ENCODE assay signal across 10 cellular contexts in the genomic region with DNA sequence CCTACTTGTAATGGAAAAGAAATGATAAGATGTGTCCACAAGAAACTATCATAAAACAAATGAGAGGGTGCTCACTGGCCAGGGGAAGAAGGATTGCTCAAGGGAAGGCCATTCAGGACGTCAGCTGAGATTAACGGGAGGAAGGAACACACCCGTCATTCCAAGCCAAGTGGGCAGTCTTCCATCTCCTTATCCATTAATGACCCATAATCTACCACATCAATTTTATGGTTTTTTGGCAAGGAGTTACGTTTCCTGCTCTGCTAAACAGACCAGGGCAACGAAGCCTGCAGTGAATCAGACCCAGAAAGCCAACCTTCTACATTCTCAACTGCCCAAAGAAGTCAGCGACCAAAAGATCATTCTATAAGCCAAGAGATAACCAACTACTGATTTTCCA. TPM values are rescaled to one million over a fixed set of nuclear protein-coding genes. Genes with fewer than 3 reads are reported as not detected.
DNase-seq lines count a peak whose midpoint lies in the region; ATAC-seq and TF ChIP-seq lines count a peak whose summit lies in the region.
"Had no signal": no experiment of that assay in that cellular context is flagged by ENCODE, and none has a peak within 500 bp of the region (broad histone marks: within the 10 kb centered on the region; RNA-seq: fewer than 3 reads in every experiment).

No MANE protein-coding gene starts in this region.

- H3K4ac ChIP-seq in mesendoderm (ENCODE audit: low read depth, low read length), result no peak overlapping the region

- WGBS in mesendoderm (ENCODE audit: extremely low coverage, insufficient coverage, low lambda C conversion rate), result no CpG with 5 or more reads among the region's 6 CpGs

- H2AK5ac ChIP-seq in mesendoderm (ENCODE audit: low read length), result no peak overlapping the region

- ATAC-seq in lower lobe of right lung (peak; percentile 73 to 86), GM18870 (IDR thresholded peaks at IDR 0.05; ENCODE audit: unreplicated experiment) (no peak)
- ATAC-seq in activated CD8-positive, alpha-beta memory T cell treated with anti-CD3 and anti-CD28 coated beads, Interleukin-2, amount 10 ng/mL, durations not matched to agents 7 days and 5 days, result no peak

- no peaks in the 10 kb centered on the region for H3K27me3 Mint-ChIP-seq in activated CD8-positive, alpha-beta memory T cell treated with anti-CD3 and anti-CD28 coated beads, Interleukin-2, amount 10 ng/mL, durations not matched to agents 7 days and 5 days

- no peak overlapping the region for H4K5ac ChIP-seq in mesendoderm (ENCODE audit: low read length)

- intact Hi-C loops in lower lobe of right lung (cut with DNase I), result no loop called here

- H3K79me2 ChIP-seq in mesendoderm (ENCODE audit: control insufficient read depth, insufficient read depth, low read length), result no peaks in the 10 kb centered on the region

- no peak overlapping the region for H3K23ac ChIP-seq in mesendoderm (ENCODE audit: low read length)

- H3K4me2 ChIP-seq in mesendoderm (ENCODE audit: low read length), result no peak overlapping the region

- DNase-seq in AG08396 (ENCODE audit: low spot score), result peak; percentile 75
- DNase-seq in NCI-H1048 (lab: John Stamatoyannopoulos, UW), result peak; percentile 6
- no peak for DNase-seq in caudate nucleus (lab: John Stamatoyannopoulos, UW)
- no peak for DNase-seq in lower lobe of right lung
- no peak for DNase-seq in DMS153 treated with DMSO at 0.1 percent for 48 hours (lab: John Stamatoyannopoulos, UW; ENCODE audit: unreplicated experiment)
- DNase-seq in mesendoderm, result no peak
- DNase-seq in activated CD8-positive, alpha-beta memory T cell treated with anti-CD3 and anti-CD28 coated beads, Interleukin-2, amount 10 ng/mL, durations not matched to agents 7 days and 5 days, result no peak
- DNase-seq: MM.1S had no signal

- H3K56ac ChIP-seq in mesendoderm (ENCODE audit: low read length), result no peak overlapping the region

- CTCF ChIA-PET in activated CD8-positive, alpha-beta memory T cell treated with anti-CD3 and anti-CD28 coated beads, Interleukin-2, amount 10 ng/mL, durations not matched to agents 7 days and 5 days (lab: Charles Lee), result no interaction called here

- H4K8ac ChIP-seq in mesendoderm (ENCODE audit: low read depth, low read length), result no peak overlapping the region

- H3K27me3 ChIP-seq in lower lobe of right lung (ENCODE audit: low read depth) (no peaks in the 10 kb centered on the region), mesendoderm (ENCODE audit: insufficient read depth, low read length, poor library complexity) (no peaks in the 10 kb centered on the region)
- H3K27me3 ChIP-seq: esophagus muscularis mucosa had no signal

- H3K27ac ChIP-seq in caudate nucleus (ENCODE audit: low read depth, low read length) (peak overlapping the region; percentile 9), lower lobe of right lung (peak overlapping the region; percentile 34), mesendoderm (ENCODE audit: low read depth, low read length) (no peak overlapping the region)

- no peaks in the 10 kb centered on the region for H3K9me3 ChIP-seq in lower lobe of right lung
- H3K9me3 ChIP-seq: esophagus muscularis mucosa had no signal

- peaks cover 19% of the 10 kb centered on the region for H3K36me3 Mint-ChIP-seq in activated CD8-positive, alpha-beta memory T cell treated with anti-CD3 and anti-CD28 coated beads, Interleukin-2, amount 10 ng/mL, durations not matched to agents 7 days and 5 days

- no peak overlapping the region for H2BK120ac ChIP-seq in mesendoderm (ENCODE audit: low read depth, low read length)

- no peak overlapping the region for H3K4me3 Mint-ChIP-seq in activated CD8-positive, alpha-beta memory T cell treated with anti-CD3 and anti-CD28 coated beads, Interleukin-2, amount 10 ng/mL, durations not matched to agents 7 days and 5 days

- H3K4me1 ChIP-seq in lower lobe of right lung (peaks cover 29% of the 10 kb centered on the region), mesendoderm (ENCODE audit: control insufficient read depth, low read depth, low read length) (no peaks in the 10 kb centered on the region)

- H2BK15ac ChIP-seq in mesendoderm (replicated peaks; ENCODE audit: low read depth), result no peak overlapping the region

- H3K36me3 ChIP-seq in lower lobe of right lung (peaks cover 7% of the 10 kb centered on the region), mesendoderm (ENCODE audit: control insufficient read depth, insufficient read depth, low read length) (no peaks in the 10 kb centered on the region)

- no peaks in the 10 kb centered on the region for H3K79me1 ChIP-seq in mesendoderm (ENCODE audit: low read length)

- H3K27ac Mint-ChIP-seq in activated CD8-positive, alpha-beta memory T cell treated with anti-CD3 and anti-CD28 coated beads, Interleukin-2, amount 10 ng/mL, durations not matched to agents 7 days and 5 days, result no peak overlapping the region

- H3K18ac ChIP-seq in mesendoderm (ENCODE audit: low read length), result no peak overlapping the region

- no peak overlapping the region for H3K9ac ChIP-seq in mesendoderm (ENCODE audit: low read length)

- no peaks in the 10 kb centered on the region for H3K9me3 Mint-ChIP-seq in activated CD8-positive, alpha-beta memory T cell treated with anti-CD3 and anti-CD28 coated beads, Interleukin-2, amount 10 ng/mL, durations not matched to agents 7 days and 5 days (ENCODE audit: low read depth)

- no peaks in the 10 kb centered on the region for H3K4me1 Mint-ChIP-seq in activated CD8-positive, alpha-beta memory T cell treated with anti-CD3 and anti-CD28 coated beads, Interleukin-2, amount 10 ng/mL, durations not matched to agents 7 days and 5 days

- no peak overlapping the region for H3K4me3 ChIP-seq in lower lobe of right lung
- H3K4me3 ChIP-seq in mesendoderm (ENCODE audit: low read length), result no peak overlapping the region
- H3K4me3 ChIP-seq: esophagus muscularis mucosa had no signal

- no peak overlapping the region for H2BK5ac ChIP-seq in mesendoderm (ENCODE audit: low read length)

- TF ChIP-seq CTCF in lower lobe of right lung (IDR thresholded peaks at IDR 0.05), result no peak

RNA-seq across cellular contexts. Expression of a gene that starts 25.1 kb away (rescaled TPM):
- total RNA-seq in lower lobe of right lung, result 45.6 TPM
- 21.5 TPM for polyA plus RNA-seq in mesendoderm (2013, experiment 1 of 2)
- polyA plus RNA-seq in mesendoderm (2013, experiment 2 of 2), result 19.4 TPM
- 10 to 100 TPM; 38.2 to 38.7 TPM for total RNA-seq in activated CD8-positive, alpha-beta memory T cell treated with anti-CD3 and anti-CD28 coated beads, Interleukin-2, amount 10 ng/mL, durations not matched to agents 7 days and 5 days

Comparison
In these comparisons a context has a peak if more than half of its experiments do, and no peak if none do; other contexts are left out.
1. DNase-seq: peak in AG08396 (single experiment) and NCI-H1048 (single experiment); none in caudate nucleus (0 of 61), lower lobe of right lung (single experiment), DMS153 treated with DMSO at 0.1 percent for 48 hours (single experiment), mesendoderm (single experiment) and activated CD8-positive, alpha-beta memory T cell treated with anti-CD3 and anti-CD28 coated beads, Interleukin-2, amount 10 ng/mL, durations not matched to agents 7 days and 5 days (single experiment).
2. ATAC-seq: peak in lower lobe of right lung (2 of 2); none in GM18870 (single experiment) and activated CD8-positive, alpha-beta memory T cell treated with anti-CD3 and anti-CD28 coated beads, Interleukin-2, amount 10 ng/mL, durations not matched to agents 7 days and 5 days (single experiment).